10 cellular contexts compared by ENCODE assay signal in genomic region chr12:53659609-53660008, GRCh38. TPM values are rescaled to one million over a fixed set of nuclear protein-coding genes. Genes with fewer than 3 reads are reported as not detected.
DNase-seq lines count a peak whose midpoint lies in the region; ATAC-seq and TF ChIP-seq lines count a peak whose summit lies in the region.
"Had no signal": no experiment of that assay in that cellular context is flagged by ENCODE, and none has a peak within 500 bp of the region (broad histone marks: within the 10 kb centered on the region; RNA-seq: fewer than 3 reads in every experiment).

No MANE protein-coding gene starts in this region.

- ATAC-seq in HG03439 (IDR thresholded peaks at IDR 0.05; ENCODE audit: unreplicated experiment), result no peak

- H3K36me3 Mint-ChIP-seq in type B pancreatic cell, result peaks cover 10% of the 10 kb centered on the region
- H3K36me3 Mint-ChIP-seq in activated T-helper 1 cell treated with anti-CD3 and anti-CD28 coated beads, Interleukin-12 subunit alpha, Interleukin-12 subunit beta, Interleukin-2, Interleukin-4 antibody, amounts not matched to agents 30 ng/mL and 10 ng/mL and 1 ng/mL, durations not matched to agents 14 hours and 24 hours and 36 hours (ENCODE audit: low read depth), result peaks cover 16% of the 10 kb centered on the region

- peaks cover 26% of the 10 kb centered on the region for H3K4me1 Mint-ChIP-seq in type B pancreatic cell (ENCODE audit: unreplicated experiment)
- H3K4me1 Mint-ChIP-seq in activated T-helper 1 cell treated with anti-CD3 and anti-CD28 coated beads, Interleukin-12 subunit alpha, Interleukin-12 subunit beta, Interleukin-2, Interleukin-4 antibody, amounts not matched to agents 30 ng/mL and 10 ng/mL and 1 ng/mL, durations not matched to agents 14 hours and 24 hours and 36 hours (ENCODE audit: low read depth), result no peaks in the 10 kb centered on the region
- H3K4me1 Mint-ChIP-seq: central memory CD8-positive, alpha-beta T cell had no signal

- H3K27ac ChIP-seq in dorsolateral prefrontal cortex (peak overlapping the region; percentile 87 to 100 (median 98)), mesodermal cell (ENCODE audit: low read depth, low read length, severe bottlenecking) (peak overlapping the region; percentile 96)

- no peaks in the 10 kb centered on the region for H3K27me3 ChIP-seq in dorsolateral prefrontal cortex
- no peaks in the 10 kb centered on the region for H3K27me3 ChIP-seq in H7 (ENCODE audit: control insufficient read depth, insufficient read depth, low read length)

- H3K4me3 Mint-ChIP-seq in type B pancreatic cell, result peak overlapping the region; percentile 37
- H3K4me3 Mint-ChIP-seq in activated T-helper 1 cell treated with anti-CD3 and anti-CD28 coated beads, Interleukin-12 subunit alpha, Interleukin-12 subunit beta, Interleukin-2, Interleukin-4 antibody, amounts not matched to agents 30 ng/mL and 10 ng/mL and 1 ng/mL, durations not matched to agents 14 hours and 24 hours and 36 hours, result no peak overlapping the region
- H3K4me3 Mint-ChIP-seq: central memory CD8-positive, alpha-beta T cell; T-helper 2 cell treated with Interferon-gamma antibody and Interleukin-4, amounts not matched to agents 5 μg/mL and 100 μg/mL, for 36 hours had no signal

- H3K9me3 Mint-ChIP-seq in type B pancreatic cell, result no peaks in the 10 kb centered on the region
- H3K9me3 Mint-ChIP-seq in activated T-helper 1 cell treated with anti-CD3 and anti-CD28 coated beads, Interleukin-12 subunit alpha, Interleukin-12 subunit beta, Interleukin-2, Interleukin-4 antibody, amounts not matched to agents 30 ng/mL and 10 ng/mL and 1 ng/mL, durations not matched to agents 14 hours and 24 hours and 36 hours, result no peaks in the 10 kb centered on the region
- H3K9me3 Mint-ChIP-seq: central memory CD8-positive, alpha-beta T cell; T-helper 2 cell treated with Interferon-gamma antibody and Interleukin-4, amounts not matched to agents 5 μg/mL and 100 μg/mL, for 36 hours had no signal

- H3K4me1 ChIP-seq in mesodermal cell (ENCODE audit: control insufficient read depth, insufficient read depth, low read length, poor library complexity, severe bottlenecking), result peaks cover 36% of the 10 kb centered on the region

- peak overlapping the region; percentile 86 for H3K27ac Mint-ChIP-seq in type B pancreatic cell
- H3K27ac Mint-ChIP-seq in activated T-helper 1 cell treated with anti-CD3 and anti-CD28 coated beads, Interleukin-12 subunit alpha, Interleukin-12 subunit beta, Interleukin-2, Interleukin-4 antibody, amounts not matched to agents 30 ng/mL and 10 ng/mL and 1 ng/mL, durations not matched to agents 14 hours and 24 hours and 36 hours, result no peak overlapping the region
- H3K27ac Mint-ChIP-seq: T-helper 2 cell treated with Interferon-gamma antibody and Interleukin-4, amounts not matched to agents 5 μg/mL and 100 μg/mL, for 36 hours had no signal

- intact Hi-C loops in dorsolateral prefrontal cortex (cut with DNase I), result loop anchor here (1.0 to 5.0 kb wide), 4 partner anchors 17 to 117 kb away; partner anchors contain the start of genes ATF7 (in 2 of the 2) and ATP5MC2 (in 2 of the 2)
- intact Hi-C loops in activated T-helper 1 cell treated with anti-CD3 and anti-CD28 coated beads, Interleukin-12 subunit alpha, Interleukin-12 subunit beta, Interleukin-2, Interleukin-4 antibody, amounts not matched to agents 30 ng/mL and 10 ng/mL and 1 ng/mL, durations not matched to agents 14 hours and 24 hours and 36 hours (cut with micrococcal nuclease), result no loop called here

- no peak for TF ChIP-seq CTCF in dorsolateral prefrontal cortex (IDR thresholded peaks at IDR 0.05 in 54 of 56, conservative IDR thresholded peaks at IDR 0.05 in 2 of 56; ENCODE audit: low read depth in 1 of 56, partially characterized antibody in 56 of 56)
- TF ChIP-seq CTCF in type B pancreatic cell (conservative IDR thresholded peaks at IDR 0.05), result no peak

- H3K4me3 ChIP-seq in dorsolateral prefrontal cortex (peak overlapping the region in 42 of 59 donors; percentile 0 to 52 (median 17)), mesodermal cell (ENCODE audit: extremely low read depth, insufficient read depth, low read length, poor library complexity, severe bottlenecking) (no peak overlapping the region), H7 (ENCODE audit: insufficient read depth, low read depth, low read length) (no peak overlapping the region)

- no peaks in the 10 kb centered on the region for H3K27me3 Mint-ChIP-seq in type B pancreatic cell
- no peaks in the 10 kb centered on the region for H3K27me3 Mint-ChIP-seq in activated T-helper 1 cell treated with anti-CD3 and anti-CD28 coated beads, Interleukin-12 subunit alpha, Interleukin-12 subunit beta, Interleukin-2, Interleukin-4 antibody, amounts not matched to agents 30 ng/mL and 10 ng/mL and 1 ng/mL, durations not matched to agents 14 hours and 24 hours and 36 hours (ENCODE audit: insufficient read depth)
- H3K27me3 Mint-ChIP-seq: central memory CD8-positive, alpha-beta T cell had no signal

- H3K36me3 ChIP-seq in mesodermal cell (ENCODE audit: control insufficient read depth, insufficient read depth, low read length), result peaks cover 25% of the 10 kb centered on the region
- no peaks in the 10 kb centered on the region; the same call in 1 of the 2 replicates for H3K36me3 ChIP-seq in H7 (replicated peaks; ENCODE audit: control insufficient read depth, insufficient read depth, low read length)

- no CpG with 5 or more reads among the region's 2 CpGs for WGBS in mesodermal cell (ENCODE audit: insufficient coverage in 2 of 2), 2 experiments

- H3K9me3 ChIP-seq in mesodermal cell (ENCODE audit: control insufficient read depth, low read length), result no peaks in the 10 kb centered on the region

- DNase-seq in NCI-H1092 treated with DMSO at 0.1 percent for 48 hours (lab: John Stamatoyannopoulos, UW), result peak; percentile 62
- no peak for DNase-seq in NCI-H1092 (lab: John Stamatoyannopoulos, UW)
- DNase-seq in dorsolateral prefrontal cortex, result no peak
- no peak for DNase-seq in type B pancreatic cell (ENCODE audit: extremely low spot score, unreplicated experiment)
- no peak for DNase-seq in activated T-helper 1 cell treated with anti-CD3 and anti-CD28 coated beads, Interleukin-12 subunit alpha, Interleukin-12 subunit beta, Interleukin-2, Interleukin-4 antibody, amounts not matched to agents 30 ng/mL and 10 ng/mL and 1 ng/mL, durations not matched to agents 14 hours and 24 hours and 36 hours (ENCODE audit: low spot score)
- no peak for DNase-seq in H7

RNA-seq across cellular contexts. Expression of gene ATP5MC2, which starts 16.3 kb away (rescaled TPM):
- total RNA-seq in dorsolateral prefrontal cortex, result 100 to 1,000 TPM; 147 to 261 (median 203) TPM
- 503 TPM for polyA plus RNA-seq in mesodermal cell (2013, experiment 1 of 2)
- 412 TPM for polyA plus RNA-seq in mesodermal cell (2013, experiment 2 of 2)
- total RNA-seq in type B pancreatic cell (ENCODE audit: low replicate concordance), result 312 and 402 TPM in 2 replicates
- 363 and 383 TPM in 2 replicates for total RNA-seq in activated T-helper 1 cell treated with anti-CD3 and anti-CD28 coated beads, Interleukin-12 subunit alpha, Interleukin-12 subunit beta, Interleukin-2, Interleukin-4 antibody, amounts not matched to agents 30 ng/mL and 10 ng/mL and 1 ng/mL, durations not matched to agents 14 hours and 24 hours and 36 hours
- total RNA-seq in H7 (2014; rRNA removed; shearing (Covaris generic)), result 382 and 460 TPM in 2 replicates

RNA-seq across cellular contexts. Expression of gene ATF7, which starts 33.4 kb away (rescaled TPM):
- total RNA-seq in dorsolateral prefrontal cortex (10 to 100 TPM; 24.9 to 81.0 (median 39.7) TPM), type B pancreatic cell (ENCODE audit: low replicate concordance) (28.5 and 42.2 TPM in 2 replicates)
- polyA plus RNA-seq in mesodermal cell (2013, experiment 1 of 2), result 25.1 TPM
- 22.2 TPM for polyA plus RNA-seq in mesodermal cell (2013, experiment 2 of 2)
- 21.5 and 25.9 TPM in 2 replicates for total RNA-seq in activated T-helper 1 cell treated with anti-CD3 and anti-CD28 coated beads, Interleukin-12 subunit alpha, Interleukin-12 subunit beta, Interleukin-2, Interleukin-4 antibody, amounts not matched to agents 30 ng/mL and 10 ng/mL and 1 ng/mL, durations not matched to agents 14 hours and 24 hours and 36 hours
- total RNA-seq in H7 (2014; rRNA removed; shearing (Covaris generic)), result 7.1 and 9.8 TPM in 2 replicates

Comparison
In these comparisons a context has a peak if more than half of its experiments do, and no peak if none do; other contexts are left out.
1. H3K4me3 ChIP-seq: peak in dorsolateral prefrontal cortex (42 of 59); none in mesodermal cell (single experiment) and H7 (single experiment).